ENCODE assay signal across 13 cellular contexts in genomic region chr7:118753464-118753863, GRCh38.
DNase-seq lines count a peak whose midpoint lies in the region; ATAC-seq and TF ChIP-seq lines count a peak whose summit lies in the region.
"Had no signal": no experiment of that assay in that cellular context is flagged by ENCODE, and none has a peak within 500 bp of the region (broad histone marks: within the 10 kb centered on the region; RNA-seq: fewer than 3 reads in every experiment).

No MANE protein-coding gene starts in this region.

- H3K27me3 ChIP-seq in foreskin keratinocyte: no peaks in the 10 kb centered on the region

- peak overlapping the region; percentile 87 for H3K27ac ChIP-seq in foreskin keratinocyte

- no peak for TF ChIP-seq CTCF in foreskin keratinocyte (conservative IDR thresholded peaks at IDR 0.05)

- no peak for ATAC-seq in foreskin keratinocyte

- peaks cover 16% of the 10 kb centered on the region for H3K4me1 ChIP-seq in foreskin keratinocyte
- H3K4me1 ChIP-seq: HAP-1 had no signal

- in situ Hi-C loops in G401 (cut with HindIII; ENCODE audit: low sequenced_read_pairs): no loop called here

- peak; percentile 93 for DNase-seq in G401 (ENCODE audit: low spot score)
- DNase-seq in NCI-H446 treated with DMSO at 0.1 percent for 48 hours (lab: John Stamatoyannopoulos, UW): peak; percentile 75
- DNase-seq in NCI-H82 treated with DMSO at 0.1 percent for 48 hours (lab: John Stamatoyannopoulos, UW; ENCODE audit: unreplicated experiment): peak; percentile 79
- no peak for DNase-seq in foreskin keratinocyte
- DNase-seq in activated naive CD4-positive, alpha-beta T cell treated with anti-CD3 and anti-CD28 coated beads, Interleukin-2, amount 50 U/mL, for 16 hours: no peak
- no peak for DNase-seq in activated CD8-positive, alpha-beta memory T cell treated with anti-CD3 and anti-CD28 coated beads, Interleukin-2, amount 50 U/mL, for 48 hours
- no peak for DNase-seq in activated T-cell treated with anti-CD3 and anti-CD28 coated beads, Interleukin-2, amount 50 U/mL, for 1 hour
- no peak for DNase-seq in KG1 (lab: John Stamatoyannopoulos, UW)
- DNase-seq: Calu3; CD4-positive, alpha-beta T cell; DND-41; GF-D8 had no signal

Comparison
In these comparisons a context has a peak if more than half of its experiments do, and no peak if none do; other contexts are left out.
1. DNase-seq: peak in G401 (single experiment), NCI-H446 treated with DMSO at 0.1 percent for 48 hours (single experiment) and NCI-H82 treated with DMSO at 0.1 percent for 48 hours (single experiment); none in foreskin keratinocyte (0 of 2), activated naive CD4-positive, alpha-beta T cell treated with anti-CD3 and anti-CD28 coated beads, Interleukin-2, amount 50 U/mL, for 16 hours (single experiment), activated CD8-positive, alpha-beta memory T cell treated with anti-CD3 and anti-CD28 coated beads, Interleukin-2, amount 50 U/mL, for 48 hours (single experiment), activated T-cell treated with anti-CD3 and anti-CD28 coated beads, Interleukin-2, amount 50 U/mL, for 1 hour (single experiment) and KG1 (single experiment).